8 cellular contexts compared by ENCODE assay signal in genomic region chr18:9792565-9793226, GRCh38.
DNase-seq lines count a peak whose midpoint lies in the region; ATAC-seq, FAIRE-seq and TF ChIP-seq lines count a peak whose summit lies in the region.

No MANE protein-coding gene starts in this region.

- CTCF ChIA-PET in AG04449 (lab: Yijun Ruan, JAX), result no interaction called here

- H3K4me1 ChIP-seq in left lung, result peaks cover 0 to 22% of the 10 kb centered on the region in 2 donors

- intact Hi-C loops in left lung (cut with DNase I), result no loop called here

- peak; percentile 62 for ATAC-seq in left lung

- H3K27ac ChIP-seq in left lung, result peak overlapping the region in 1 of 2 donors; percentile 75

- H3K27me3 ChIP-seq in left lung, result no peaks in the 10 kb centered on the region

- H3K9me3 ChIP-seq in left lung, result no peaks in the 10 kb centered on the region

- H3K36me3 ChIP-seq in left lung, result peaks cover 0 to 26% of the 10 kb centered on the region in 2 donors

- POLR2A ChIA-PET in AG04449 (lab: Yijun Ruan, JAX), result no interaction called here

- H3K4me3 ChIP-seq in AG04449 (ENCODE audit: low read depth, low read length), result no peak overlapping the region
- no peak overlapping the region for H3K4me3 ChIP-seq in left lung

- no peak for DNase-seq in AG04449 (ENCODE audit: low read depth, low spot score)
- DNase-seq in GM19239 (ENCODE audit: insufficient read length, low spot score), result peak; percentile 10
- DNase-seq in activated CD4-positive, alpha-beta T cell treated with anti-CD3 and anti-CD28 coated beads, Interleukin-2, amount 50 U/mL, for 48 hours, result peak; percentile 38 to 44
- no peak for DNase-seq in left lung
- no peak for DNase-seq in NCI-H1048 (lab: John Stamatoyannopoulos, UW)
- no peak for DNase-seq in NCI-H2227 (lab: John Stamatoyannopoulos, UW; ENCODE audit: unreplicated experiment)
- DNase-seq in NCI-H446 (lab: John Stamatoyannopoulos, UW), result no peak
- no peak for DNase-seq in cerebellum (ENCODE audit: low spot score)

- FAIRE-seq in GM19239 (lab: Jason Lieb, UNC), result peak; percentile 42

- TF ChIP-seq CTCF in AG04449 (IDR thresholded peaks at IDR 0.05; ENCODE audit: insufficient read depth, low read length, missing control alignments), result peak; percentile 19
- TF ChIP-seq CTCF in left lung (IDR thresholded peaks at IDR 0.05), result peak; percentile 29 to 72

Comparison
In these comparisons a context has a peak if more than half of its experiments do, and no peak if none do; other contexts are left out.
1. DNase-seq: peak in GM19239 (single experiment) and activated CD4-positive, alpha-beta T cell treated with anti-CD3 and anti-CD28 coated beads, Interleukin-2, amount 50 U/mL, for 48 hours (2 of 2); none in AG04449 (single experiment), left lung (0 of 2), NCI-H1048 (single experiment), NCI-H2227 (single experiment), NCI-H446 (0 of 2) and cerebellum (single experiment).